ENCODE assay signal across 21 cellular contexts in the genomic region with DNA sequence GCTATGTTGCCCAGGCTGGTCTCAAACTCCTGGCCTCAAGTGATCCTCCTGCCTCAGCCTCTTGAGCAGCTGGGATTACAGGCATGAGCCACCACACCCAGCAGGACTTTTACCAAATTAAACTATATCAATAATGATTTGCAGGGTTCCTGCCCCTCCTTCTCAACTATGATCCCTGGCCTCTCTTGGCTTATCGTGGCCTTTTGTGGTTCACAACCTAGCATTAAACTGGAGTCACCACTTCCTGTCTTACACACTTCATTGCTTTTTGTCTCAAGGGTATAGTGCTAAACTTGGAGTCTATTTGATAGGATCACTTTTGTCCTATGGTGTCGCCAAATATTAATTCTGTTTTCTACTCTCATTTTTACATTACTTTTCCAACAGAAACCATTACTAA.
DNase-seq lines count a peak whose midpoint lies in the region; ATAC-seq lines count a peak whose summit lies in the region.
"Had no signal": no experiment of that assay in that cellular context is flagged by ENCODE, and none has a peak within 500 bp of the region (broad histone marks: within the 10 kb centered on the region; RNA-seq: fewer than 3 reads in every experiment).

No MANE protein-coding gene starts in this region.

- H3K27me3 Mint-ChIP-seq in CD4-positive, alpha-beta memory T cell, result no peaks in the 10 kb centered on the region
- no peaks in the 10 kb centered on the region for H3K27me3 Mint-ChIP-seq in T-cell
- H3K27me3 Mint-ChIP-seq: CD4-positive, alpha-beta T cell; dendritic cell treated with granulocyte-macrophage colony-stimulating factor and Interleukin-4, amounts not matched to agents 40 ng/mL and 50 ng/mL, for 4 days; progenitor cell of endocrine pancreas had no signal

- ATAC-seq in GM18861 (IDR thresholded peaks at IDR 0.05; ENCODE audit: unreplicated experiment) (peak; percentile 71), HG03469 (IDR thresholded peaks at IDR 0.05; ENCODE audit: unreplicated experiment) (peak; percentile 84), T-cell (replicated peaks in 1 of 4) (no peak), HG02973 (IDR thresholded peaks at IDR 0.05; ENCODE audit: unreplicated experiment) (no peak)

- POLR2A ChIA-PET in CD4-positive, alpha-beta memory T cell (lab: Charles Lee; ENCODE audit: partially characterized antibody), result interaction anchor here (0.7 kb wide), 1 partner anchor 550 kb away, joined by 3 read pairs; no protein-coding TSS in a partner anchor
- POLR2A ChIA-PET in T-cell (lab: Charles Lee), result interaction anchor here (0.6 to 0.7 kb wide), 2 partner anchors 10 to 98 kb away, joined by 3 read pairs; no protein-coding TSS in a partner anchor

- H3K4me1 ChIP-seq in CD4-positive, alpha-beta memory T cell (ENCODE audit: insufficient read depth, low read length), result no peaks in the 10 kb centered on the region
- H3K4me1 ChIP-seq: upper lobe of left lung had no signal

- H3K4me3 Mint-ChIP-seq in CD4-positive, alpha-beta memory T cell, result peak overlapping the region in 1 of 8 donors; percentile 18
- H3K4me3 Mint-ChIP-seq in T-cell, result no peak overlapping the region
- H3K4me3 Mint-ChIP-seq: CD4-positive, alpha-beta T cell; dendritic cell treated with granulocyte-macrophage colony-stimulating factor and Interleukin-4, amounts not matched to agents 40 ng/mL and 50 ng/mL, for 4 days had no signal

- no peak overlapping the region for H3K4me3 ChIP-seq in CD4-positive, alpha-beta memory T cell (ENCODE audit: low read length in 2 of 2)
- H3K4me3 ChIP-seq: cardiac muscle cell, lung, upper lobe of left lung had no signal

- H3K9me3 ChIP-seq in CD4-positive, alpha-beta memory T cell (ENCODE audit: control insufficient read depth in 1 of 2, low read length in 2 of 2), result no peaks in the 10 kb centered on the region
- H3K9me3 ChIP-seq: upper lobe of left lung had no signal

- H3K27me3 ChIP-seq in CD4-positive, alpha-beta memory T cell (ENCODE audit: insufficient read depth, low read length), result no peaks in the 10 kb centered on the region
- H3K27me3 ChIP-seq: cardiac muscle cell, upper lobe of left lung had no signal

- peaks cover 31% of the 10 kb centered on the region for H3K36me3 ChIP-seq in CD4-positive, alpha-beta memory T cell (ENCODE audit: insufficient read depth, low read length)

- H3K4me1 Mint-ChIP-seq in CD4-positive, alpha-beta memory T cell, result peaks cover 5 to 19% (median 7%) of the 10 kb centered on the region in 4 donors
- peaks cover 0 to 13% (median 5%) of the 10 kb centered on the region in 3 donors for H3K4me1 Mint-ChIP-seq in T-cell

- peaks cover 34 to 35% of the 10 kb centered on the region in 2 donors for H3K36me3 Mint-ChIP-seq in CD4-positive, alpha-beta memory T cell
- H3K36me3 Mint-ChIP-seq in T-cell, result peaks cover 33% of the 10 kb centered on the region

- H3K27ac ChIP-seq in CD4-positive, alpha-beta memory T cell (ENCODE audit: low read depth, low read length), result no peak overlapping the region
- H3K27ac ChIP-seq: cardiac muscle cell, upper lobe of left lung had no signal

- H3K9me3 Mint-ChIP-seq in CD4-positive, alpha-beta memory T cell, result no peaks in the 10 kb centered on the region
- no peaks in the 10 kb centered on the region for H3K9me3 Mint-ChIP-seq in T-cell
- H3K9me3 Mint-ChIP-seq: CD4-positive, alpha-beta T cell; dendritic cell treated with granulocyte-macrophage colony-stimulating factor and Interleukin-4, amounts not matched to agents 40 ng/mL and 50 ng/mL, for 4 days had no signal

- no peak for DNase-seq in CD4-positive, alpha-beta memory T cell
- DNase-seq in T-cell, result no peak
- DNase-seq in activated effector memory CD4-positive, alpha-beta T cell treated with anti-CD3 and anti-CD28 coated beads, Interleukin-2, amount 50 U/mL, for 16 hours, result no peak
- no peak for DNase-seq in cortex of kidney (lab: John Stamatoyannopoulos, UW)
- DNase-seq in hepatic stellate cell (ENCODE audit: low spot score), result no peak
- DNase-seq: activated CD4-positive, alpha-beta T cell treated with anti-CD3 and anti-CD28 coated beads for 4 hours; activated CD8-positive, alpha-beta memory T cell treated with anti-CD3 and anti-CD28 coated beads, Interleukin-2, amount 50 U/mL, for 4 hours; CD4-positive, alpha-beta T cell; H7; hypothalamus; NCI-H1436 treated with DMSO at 0.1 percent for 48 hours; NCI-H524; small intestine; upper lobe of left lung had no signal

- CTCF ChIA-PET in CD4-positive, alpha-beta memory T cell (lab: Charles Lee; ENCODE audit: partially characterized antibody), result no interaction called here
- CTCF ChIA-PET in T-cell (lab: Charles Lee), result no interaction called here

- H3K27ac Mint-ChIP-seq in CD4-positive, alpha-beta memory T cell, result peak overlapping the region in 5 of 7 donors; percentile 6 to 77 (median 58)
- H3K27ac Mint-ChIP-seq in T-cell, result peak overlapping the region; percentile 20 to 40
- H3K27ac Mint-ChIP-seq: CD4-positive, alpha-beta T cell; dendritic cell treated with granulocyte-macrophage colony-stimulating factor and Interleukin-4, amounts not matched to agents 40 ng/mL and 50 ng/mL, for 4 days; progenitor cell of endocrine pancreas had no signal

- intact Hi-C loops in CD4-positive, alpha-beta memory T cell (cut with micrococcal nuclease), result no loop called here

Comparison
In these comparisons a context has a peak if more than half of its experiments do, and no peak if none do; other contexts are left out.
1. ATAC-seq: peak in GM18861 (single experiment) and HG03469 (single experiment); none in T-cell (0 of 4) and HG02973 (single experiment).